ENCODE assay signal across 9 cellular contexts in the genomic region with DNA sequence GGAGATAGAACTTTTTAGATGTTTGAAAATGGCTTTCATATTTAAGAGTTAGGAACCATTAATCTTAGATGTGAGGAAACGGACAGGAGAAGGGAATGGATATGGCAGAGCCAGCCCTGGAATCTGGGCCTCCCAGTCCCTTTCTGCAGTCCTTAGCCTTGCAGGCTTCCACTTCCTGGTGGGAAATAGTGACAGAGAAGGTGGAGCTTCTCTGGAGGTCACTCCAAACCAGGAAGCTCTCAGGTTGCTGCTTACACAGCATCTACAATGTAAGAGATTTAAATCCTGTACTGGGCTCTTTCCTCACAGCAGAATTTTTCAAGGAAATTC. TPM values are rescaled to one million over a fixed set of nuclear protein-coding genes. Genes with fewer than 3 reads are reported as not detected.
DNase-seq lines count a peak whose midpoint lies in the region; ATAC-seq, FAIRE-seq and TF ChIP-seq lines count a peak whose summit lies in the region.
"Had no signal": no experiment of that assay in that cellular context is flagged by ENCODE, and none has a peak within 500 bp of the region (broad histone marks: within the 10 kb centered on the region; RNA-seq: fewer than 3 reads in every experiment).

No MANE protein-coding gene starts in this region.

- intact Hi-C loops in K562 (cut with micrococcal nuclease): no loop called here
- intact Hi-C loops in natural killer cell (cut with micrococcal nuclease): no loop called here

- TF ChIP-seq CTCF in K562 (IDR thresholded peaks at IDR 0.05 in 2 of 3, conservative IDR thresholded peaks at IDR 0.05 in 1 of 3; ENCODE audit: insufficient read depth in 2 of 3, low read depth in 1 of 3, low read length in 3 of 3) (no peak), natural killer cell (IDR thresholded peaks at IDR 0.05) (no peak)

- no peaks in the 10 kb centered on the region for H3K9me3 ChIP-seq in ES-I3 (ENCODE audit: control insufficient read depth, insufficient read depth, low read length)
- no peaks in the 10 kb centered on the region for H3K9me3 ChIP-seq in K562 (replicated peaks; ENCODE audit: control insufficient read depth, insufficient read depth, low read depth, low read length)

- peak; percentile 5 for ATAC-seq in HG03066 (IDR thresholded peaks at IDR 0.05; ENCODE audit: low read depth, unreplicated experiment)
- ATAC-seq in K562: peak; percentile 8
- ATAC-seq in natural killer cell: no peak

- no TSS peak for BruUV-seq in K562 (replicated peaks; lab: Mats Ljungman, UMichigan)

- H3K4me2 ChIP-seq in K562 (ENCODE audit: insufficient read depth, low read length): peak overlapping the region; percentile 92

- H3K4me1 Mint-ChIP-seq in natural killer cell: peaks cover 25 to 27% of the 10 kb centered on the region in 2 donors

- DNase-seq in K562 (ENCODE audit: extremely low read depth in 1 of 4, low spot score in 3 of 4) (no peak), natural killer cell (no peak), NCI-H82 treated with DMSO at 0.1 percent for 48 hours (lab: John Stamatoyannopoulos, UW; ENCODE audit: unreplicated experiment) (no peak), HCEC 1CT (no peak), NCI-H526 (lab: John Stamatoyannopoulos, UW) (no peak)
- no peak for DNase-seq in activated CD4-positive, CD25-positive, alpha-beta regulatory T cell (lab: John Stamatoyannopoulos, UW)

- 0% methylated on average over 1 of the region's 1 CpG for WGBS in K562 (ENCODE audit: insufficient coverage, low coverage, missing lambda C conversion rate)

- peak overlapping the region; percentile 76 for H2AFZ ChIP-seq in K562 (ENCODE audit: low read depth, low read length)

- no peaks in the 10 kb centered on the region for H3K27me3 ChIP-seq in K562 (ENCODE audit: control insufficient read depth in 2 of 2, insufficient read depth in 2 of 2, low read length in 2 of 2)

- peaks cover 7% of the 10 kb centered on the region for H3K36me3 Mint-ChIP-seq in natural killer cell

- H3K79me2 ChIP-seq in K562 (ENCODE audit: control insufficient read depth, insufficient read depth, low read length): peaks cover 38% of the 10 kb centered on the region

- peak overlapping the region; percentile 79 to 92 for H3K27ac Mint-ChIP-seq in natural killer cell

- POLR2A ChIA-PET in K562 (lab: Yijun Ruan, JAX): interaction anchor here (0.6 to 3.8 kb wide), 12 partner anchors 9 to 125 kb away, joined by 3 to 37 read pairs (median 4); no protein-coding TSS in a partner anchor

- CTCF ChIA-PET in K562 (lab: Yijun Ruan, JAX; ENCODE audit: low intra/inter-chr PET ratio): no interaction called here

- H3K9me3 Mint-ChIP-seq in natural killer cell: no peaks in the 10 kb centered on the region

- peaks cover 12% of the 10 kb centered on the region for H3K4me1 ChIP-seq in ES-I3 (ENCODE audit: insufficient read depth, low read length)
- peaks cover 18 to 22% of the 10 kb centered on the region in 2 experiments for H3K4me1 ChIP-seq in K562 (replicated peaks in 1 of 2; ENCODE audit: control insufficient read depth in 2 of 2, insufficient read depth in 2 of 2, low read length in 2 of 2)

- H3K9me1 ChIP-seq in K562 (ENCODE audit: control insufficient read depth, insufficient read depth, low read length): no peaks in the 10 kb centered on the region

- TF ChIP-seq POLR2A in K562 (conservative IDR thresholded peaks at IDR 0.05): no peak

- peak overlapping the region; percentile 100; the same call in 1 of the 2 replicates for H3K9ac ChIP-seq in ES-I3 (ENCODE audit: low read depth, low read length)
- H3K9ac ChIP-seq in K562 (ENCODE audit: insufficient read depth in 1 of 2, low read depth in 2 of 2, low read length in 2 of 2): peak overlapping the region; percentile 56 to 78; a peak in 3 of 4 replicates

- H4K20me1 ChIP-seq in K562 (replicated peaks; ENCODE audit: control insufficient read depth, insufficient read depth, low read length): no peaks in the 10 kb centered on the region

- peak overlapping the region; percentile 96 for H3K4me3 Mint-ChIP-seq in natural killer cell

- H3K27ac ChIP-seq in K562 (ENCODE audit: extremely low read depth, low read depth, low read length): peak overlapping the region; percentile 79

- no peaks in the 10 kb centered on the region for H3K27me3 Mint-ChIP-seq in natural killer cell (ENCODE audit: low read depth in 2 of 2)

- peak overlapping the region; percentile 55; the same call in 1 of the 2 replicates for H3K4me3 ChIP-seq in K562

- TF ChIP-seq EP300 in K562 (IDR thresholded peaks at IDR 0.05; ENCODE audit: low read length): no peak

- no peak for TF ChIP-seq RAD21 in K562 (CRISPR knock-in tag; conservative IDR thresholded peaks at IDR 0.05 in 1 of 2, IDR thresholded peaks at IDR 0.05 in 1 of 2)

- no peak for FAIRE-seq in K562 (lab: Jason Lieb, UNC)

- in situ Hi-C loops in K562 (cut with MboI): no loop called here

- H3K36me3 ChIP-seq in ES-I3 (ENCODE audit: insufficient read depth, low read length): peaks cover 21% of the 10 kb centered on the region
- peaks cover 35% of the 10 kb centered on the region for H3K36me3 ChIP-seq in K562 (ENCODE audit: control insufficient read depth, insufficient read depth, low read length)

TF ChIP-seq in K562, 482 proteins besides CTCF, POLR2A, EP300 and RAD21 (continues in another document):
- TF ChIP-seq NR2C2 (CRISPR knock-in tag; IDR thresholded peaks at IDR 0.05) (no peak), NR2C2 (tag; IDR thresholded peaks at IDR 0.05) (0 out of 2 replicates have a peak, but pooled peaks have one; percentile 48), ZNF696 (CRISPR knock-in tag; conservative IDR thresholded peaks at IDR 0.05) (no peak), ELF1 (tag; IDR thresholded peaks at IDR 0.05) (peak; percentile 89), SIN3A (IDR thresholded peaks at IDR 0.05; ENCODE audit: borderline replicate concordance in 2 of 2, control insufficient read depth in 1 of 2, low read depth in 2 of 2, low read length in 2 of 2) (peak in 1 of 2 experiments; percentile 53; a peak in 1 of 4 replicates)

RNA-seq across cellular contexts. Expression of a gene that starts 2.5 kb away (rescaled TPM):
- total RNA-seq in K562 (2011; cell fraction: chromatin; rRNA removed; ENCODE audit: low replicate concordance): 8.2 and 16.0 TPM in 2 replicates
- 24.5 and 29.5 TPM in 2 replicates for total RNA-seq in K562 (2011; cell fraction: nucleolus; rRNA removed)
- total RNA-seq in K562 (2011; cell fraction: nucleoplasm; rRNA removed): 28.2 and 33.8 TPM in 2 replicates
- 131 and 186 TPM in 2 replicates for total RNA-seq in K562 (2014; rRNA removed)
- total RNA-seq in K562 (2014; rRNA removed; fragmentation: Illumina TruSeq; extraction: Trizol): 145 and 169 TPM in 2 replicates
- total RNA-seq in K562 (2015; rRNA removed; fragmentation: Illumina TruSeq; extraction: Trizol): 239 and 240 TPM in 2 replicates
- total RNA-seq in K562 (2021): 159 and 182 TPM in 2 replicates
- 166 and 235 TPM in 2 replicates for polyA plus RNA-seq in K562 (2011; rRNA removed)
- 256 and 294 TPM in 2 replicates for polyA plus RNA-seq in K562 (2011; cell fraction: cytosol; rRNA removed)
- 41.5 and 53.2 TPM in 2 replicates for polyA plus RNA-seq in K562 (2011; cell fraction: nucleus; rRNA removed)
- 402 and 871 TPM in 2 replicates for polyA plus RNA-seq in K562 (2012)
- polyA plus RNA-seq in K562 (2014; fragmentation: Illumina TruSeq; extraction: Trizol): 442 and 587 TPM in 2 replicates
- 100 to 1,000 TPM; 790 to 808 TPM for polyA plus RNA-seq in K562 (2014; fragmentation: Nextera tagmentation; extraction: Ambion mirVana)
- 180 and 278 TPM in 2 replicates for polyA plus RNA-seq in K562 (2014; rRNA removed)
- 99.7 and 166 TPM in 2 replicates for polyA minus RNA-seq in K562 (2011; rRNA and poly(A)+ RNA removed)
- polyA minus RNA-seq in K562 (2011; cell fraction: cytosol; rRNA and poly(A)+ RNA removed): 79.1 and 110 TPM in 2 replicates
- 24.4 and 26.1 TPM in 2 replicates for polyA minus RNA-seq in K562 (2011; cell fraction: nucleus; rRNA and poly(A)+ RNA removed)
- total RNA-seq in natural killer cell: 100 to 1,000 TPM in 1 of 3 donors, 10 to 100 TPM in 2; 70.5 to 114 (median 88.9) TPM
- polyA plus RNA-seq: neural cell had no signal

RNA-seq across cellular contexts. Expression of a gene that starts 40.6 kb away (rescaled TPM):
- not detected in 2 replicates for total RNA-seq in K562 (2011; cell fraction: chromatin; rRNA removed; ENCODE audit: low replicate concordance)
- total RNA-seq in K562 (2011; cell fraction: nucleolus; rRNA removed): not detected in 2 replicates
- not detected in 2 replicates for total RNA-seq in K562 (2011; cell fraction: nucleoplasm; rRNA removed)
- total RNA-seq in K562 (2014; rRNA removed): 0.41 TPM in 1 of 2 replicates, not detected in the other
- 0.35 and 0.44 TPM in 2 replicates for total RNA-seq in K562 (2014; rRNA removed; fragmentation: Illumina TruSeq; extraction: Trizol)
- total RNA-seq in K562 (2015; rRNA removed; fragmentation: Illumina TruSeq; extraction: Trizol): not detected in 2 replicates
- total RNA-seq in K562 (2021): 1.6 and 3.2 TPM in 2 replicates
- polyA plus RNA-seq in K562 (2011; rRNA removed): 0.61 and 0.73 TPM in 2 replicates
- polyA plus RNA-seq in K562 (2011; cell fraction: cytosol; rRNA removed): 0.16 and 0.52 TPM in 2 replicates
- 0.29 TPM in 1 of 2 replicates, not detected in the other for polyA plus RNA-seq in K562 (2011; cell fraction: nucleus; rRNA removed)
- polyA plus RNA-seq in K562 (2012): 1.0 and 1.8 TPM in 2 replicates
- polyA plus RNA-seq in K562 (2014; fragmentation: Illumina TruSeq; extraction: Trizol): 0.28 and 0.56 TPM in 2 replicates
- under 1 TPM in 1 of 2 experiments, not detected in 1; 0.32 TPM for polyA plus RNA-seq in K562 (2014; fragmentation: Nextera tagmentation; extraction: Ambion mirVana)
- polyA plus RNA-seq in K562 (2014; rRNA removed): not detected in 2 replicates
- 0.93 TPM in 1 of 2 replicates, not detected in the other for polyA minus RNA-seq in K562 (2011; rRNA and poly(A)+ RNA removed)
- 1.6 and 5.2 TPM in 2 replicates for polyA minus RNA-seq in K562 (2011; cell fraction: cytosol; rRNA and poly(A)+ RNA removed)
- 0.67 TPM in 1 of 2 replicates, not detected in the other for polyA minus RNA-seq in K562 (2011; cell fraction: nucleus; rRNA and poly(A)+ RNA removed)
- total RNA-seq in natural killer cell: 100 to 1,000 TPM; 142 to 200 (median 183) TPM

RNA-seq across cellular contexts. Expression of a gene that starts 54.6 kb away (rescaled TPM):
- total RNA-seq in K562 (2011; cell fraction: chromatin; rRNA removed; ENCODE audit: low replicate concordance): not detected in 2 replicates
- not detected in 2 replicates for total RNA-seq in K562 (2011; cell fraction: nucleolus; rRNA removed)
- not detected in 2 replicates for total RNA-seq in K562 (2011; cell fraction: nucleoplasm; rRNA removed)
- total RNA-seq in K562 (2014; rRNA removed) (not detected in 2 replicates), K562 (2014; rRNA removed; fragmentation: Illumina TruSeq; extraction: Trizol) (not detected in 2 replicates), K562 (2015; rRNA removed; fragmentation: Illumina TruSeq; extraction: Trizol) (not detected in 2 replicates), K562 (2021) (not detected in 2 replicates), natural killer cell (not detected)
- polyA plus RNA-seq in K562 (2011; rRNA removed) (not detected in 2 replicates), K562 (2014; fragmentation: Illumina TruSeq; extraction: Trizol) (not detected in 2 replicates), K562 (2014; fragmentation: Nextera tagmentation; extraction: Ambion mirVana) (not detected), K562 (2014; rRNA removed) (not detected in 2 replicates)
- polyA plus RNA-seq in K562 (2011; cell fraction: cytosol; rRNA removed): not detected in 2 replicates
- not detected in 2 replicates for polyA plus RNA-seq in K562 (2011; cell fraction: nucleus; rRNA removed)
- polyA plus RNA-seq in K562 (2012): not detected in 2 replicates
- polyA minus RNA-seq in K562 (2011; rRNA and poly(A)+ RNA removed): not detected in 2 replicates
- polyA minus RNA-seq in K562 (2011; cell fraction: cytosol; rRNA and poly(A)+ RNA removed): not detected in 2 replicates
- polyA minus RNA-seq in K562 (2011; cell fraction: nucleus; rRNA and poly(A)+ RNA removed): not detected in 2 replicates
- polyA plus RNA-seq: neural cell had no signal

Comparison
In these comparisons a context has a peak if more than half of its experiments do, and no peak if none do; other contexts are left out.
1. ATAC-seq: peak in HG03066 (single experiment) and K562 (single experiment); none in natural killer cell (0 of 3).
2. RNA of a gene that starts 40.6 kb away (total RNA-seq): 142 to 200 TPM in natural killer cell; 0.35 to 3.2 TPM in K562; every median in the first group is over 10 times any median in the second.